ENCODE assay signal across 17 cellular contexts in the genomic region with DNA sequence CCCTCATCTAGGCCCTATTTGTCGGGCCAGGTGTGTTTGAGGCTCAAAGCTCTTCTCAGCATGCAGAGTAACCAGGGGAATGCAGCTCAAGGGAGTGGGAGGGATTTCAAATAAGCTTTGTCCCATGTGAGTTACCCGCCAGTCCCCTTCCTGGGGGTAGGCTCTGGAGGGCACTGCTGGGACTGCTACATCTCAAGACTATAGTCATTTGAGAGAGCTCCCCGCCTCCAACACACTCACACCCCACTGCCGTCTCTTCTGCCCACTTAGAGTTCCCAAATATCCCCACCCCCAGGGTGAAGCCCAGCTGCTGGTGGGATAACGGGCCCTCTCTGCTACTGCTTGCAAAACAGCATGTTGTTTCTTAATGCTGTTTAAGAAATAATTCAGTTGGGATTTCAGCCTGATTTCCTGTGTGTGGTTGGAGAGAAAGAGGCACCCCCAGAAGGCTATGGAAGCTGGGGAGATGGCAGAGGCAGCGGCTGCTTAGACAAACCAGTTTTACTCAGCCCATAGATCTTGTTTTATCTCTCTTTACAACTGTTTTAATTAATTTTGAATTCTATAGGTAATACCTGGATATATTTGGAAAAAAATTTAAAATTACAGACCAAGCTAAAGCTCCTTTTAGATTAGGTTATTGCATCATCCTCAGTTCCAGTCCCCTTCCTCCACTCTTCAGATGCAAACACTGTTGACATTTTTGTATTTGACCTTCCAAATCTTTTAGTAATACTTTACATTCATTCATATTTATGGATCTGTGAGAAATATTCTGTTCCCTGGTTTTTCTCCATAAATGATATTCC. TPM values are rescaled to one million over a fixed set of nuclear protein-coding genes. Genes with fewer than 3 reads are reported as not detected.
DNase-seq lines count a peak whose midpoint lies in the region; ATAC-seq and TF ChIP-seq lines count a peak whose summit lies in the region.
"Had no signal": no experiment of that assay in that cellular context is flagged by ENCODE, and none has a peak within 500 bp of the region (broad histone marks: within the 10 kb centered on the region; RNA-seq: fewer than 3 reads in every experiment).

No MANE protein-coding gene starts in this region.

- no peak overlapping the region for H3K4me3 ChIP-seq in H7 (ENCODE audit: insufficient read depth, low read depth, low read length)

- H3K4me3 Mint-ChIP-seq in central memory CD8-positive, alpha-beta T cell = no peak overlapping the region
- no peak overlapping the region for H3K4me3 Mint-ChIP-seq in osteocyte (ENCODE audit: unreplicated experiment)
- H3K4me3 Mint-ChIP-seq in naive thymus-derived CD8-positive, alpha-beta T cell = no peak overlapping the region
- H3K4me3 Mint-ChIP-seq in activated CD4-positive, alpha-beta T cell treated with anti-CD3 and anti-CD28 coated beads for 36 hours = no peak overlapping the region
- H3K4me3 Mint-ChIP-seq: activated CD4-positive, alpha-beta T cell treated with anti-CD3 and anti-CD28 coated beads, Interleukin-2, amount 10 ng/mL, durations not matched to agents 7 days and 5 days; activated naive CD8-positive, alpha-beta T cell treated with anti-CD3 and anti-CD28 coated beads, Interleukin-2, amount 50 U/mL, for 24 hours; stimulated activated naive CD8-positive, alpha-beta T cell treated with anti-CD3 and anti-CD28 coated beads, Interleukin-15, Interleukin-2, amounts not matched to agents 100 ng/mL and 50 ng/mL, for 24 hours; T-helper 17 cell had no signal

- H3K36me3 Mint-ChIP-seq in central memory CD8-positive, alpha-beta T cell (ENCODE audit: insufficient read depth) = no peaks in the 10 kb centered on the region
- no peaks in the 10 kb centered on the region for H3K36me3 Mint-ChIP-seq in osteocyte (ENCODE audit: unreplicated experiment)
- no peaks in the 10 kb centered on the region for H3K36me3 Mint-ChIP-seq in naive thymus-derived CD8-positive, alpha-beta T cell
- H3K36me3 Mint-ChIP-seq in activated CD4-positive, alpha-beta T cell treated with anti-CD3 and anti-CD28 coated beads for 36 hours (ENCODE audit: low read depth) = no peaks in the 10 kb centered on the region

- no peak for ATAC-seq in central memory CD8-positive, alpha-beta T cell (replicated peaks; ENCODE audit: extremely low read depth, poor library complexity, severe bottlenecking)
- no peak for ATAC-seq in naive thymus-derived CD8-positive, alpha-beta T cell
- ATAC-seq in activated CD4-positive, alpha-beta T cell treated with anti-CD3 and anti-CD28 coated beads for 36 hours = no peak
- ATAC-seq in GM21381 (IDR thresholded peaks at IDR 0.05; ENCODE audit: unreplicated experiment) (no peak), GM19395 (IDR thresholded peaks at IDR 0.05; ENCODE audit: unreplicated experiment) (no peak)
- ATAC-seq: activated naive CD8-positive, alpha-beta T cell treated with anti-CD3 and anti-CD28 coated beads, Interleukin-2, amount 50 U/mL, for 24 hours; T-helper 17 cell had no signal

- peak overlapping the region; percentile 41 for H3K27ac Mint-ChIP-seq in central memory CD8-positive, alpha-beta T cell (ENCODE audit: low read depth)
- H3K27ac Mint-ChIP-seq in osteocyte (ENCODE audit: unreplicated experiment) = no peak overlapping the region
- no peak overlapping the region for H3K27ac Mint-ChIP-seq in naive thymus-derived CD8-positive, alpha-beta T cell
- no peak overlapping the region for H3K27ac Mint-ChIP-seq in activated CD4-positive, alpha-beta T cell treated with anti-CD3 and anti-CD28 coated beads for 36 hours
- H3K27ac Mint-ChIP-seq: activated CD4-positive, alpha-beta T cell treated with anti-CD3 and anti-CD28 coated beads, Interleukin-2, amount 10 ng/mL, durations not matched to agents 7 days and 5 days; activated naive CD8-positive, alpha-beta T cell treated with anti-CD3 and anti-CD28 coated beads, Interleukin-2, amount 50 U/mL, for 24 hours; stimulated activated naive CD8-positive, alpha-beta T cell treated with anti-CD3 and anti-CD28 coated beads, Interleukin-15, Interleukin-2, amounts not matched to agents 100 ng/mL and 50 ng/mL, for 24 hours; T-helper 17 cell had no signal

- no peaks in the 10 kb centered on the region for H3K4me1 Mint-ChIP-seq in central memory CD8-positive, alpha-beta T cell
- H3K4me1 Mint-ChIP-seq in osteocyte (ENCODE audit: unreplicated experiment) = peaks cover 2% of the 10 kb centered on the region
- peaks cover 0 to 4% (median 3%) of the 10 kb centered on the region in 4 donors for H3K4me1 Mint-ChIP-seq in naive thymus-derived CD8-positive, alpha-beta T cell
- H3K4me1 Mint-ChIP-seq in activated CD4-positive, alpha-beta T cell treated with anti-CD3 and anti-CD28 coated beads for 36 hours = peaks cover under 1% of the 10 kb centered on the region

- CTCF ChIA-PET in activated CD4-positive, alpha-beta T cell treated with anti-CD3 and anti-CD28 coated beads for 36 hours (lab: Charles Lee) = interaction anchor here (0.6 to 2.2 kb wide), 3 partner anchors 19 to 204 kb away, joined by 4 to 6 read pairs (median 4); no protein-coding TSS in a partner anchor

- peaks cover 36% of the 10 kb centered on the region for H3K27me3 Mint-ChIP-seq in central memory CD8-positive, alpha-beta T cell
- peaks cover 1% of the 10 kb centered on the region for H3K27me3 Mint-ChIP-seq in osteocyte (ENCODE audit: unreplicated experiment)
- H3K27me3 Mint-ChIP-seq in naive thymus-derived CD8-positive, alpha-beta T cell = peaks cover 8 to 39% (median 15%) of the 10 kb centered on the region in 5 donors
- peaks cover 6% of the 10 kb centered on the region for H3K27me3 Mint-ChIP-seq in activated CD4-positive, alpha-beta T cell treated with anti-CD3 and anti-CD28 coated beads for 36 hours

- intact Hi-C loops in activated CD4-positive, alpha-beta T cell treated with anti-CD3 and anti-CD28 coated beads for 36 hours (cut with DNase I, micrococcal nuclease) = no loop called here

- no peak for TF ChIP-seq CTCF in osteocyte (IDR thresholded peaks at IDR 0.05)

- H3K27me3 ChIP-seq in H7 (ENCODE audit: control insufficient read depth, insufficient read depth, low read length) = peaks cover 3% of the 10 kb centered on the region; the same call in 1 of the 2 replicates

- POLR2A ChIA-PET in naive thymus-derived CD8-positive, alpha-beta T cell (lab: Charles Lee) = no interaction called here
- POLR2A ChIA-PET in activated CD4-positive, alpha-beta T cell treated with anti-CD3 and anti-CD28 coated beads for 36 hours (lab: Charles Lee) = no interaction called here

- H3K36me3 ChIP-seq in H7 (replicated peaks; ENCODE audit: control insufficient read depth, insufficient read depth, low read length) = no peaks in the 10 kb centered on the region

- no peaks in the 10 kb centered on the region for H3K9me3 Mint-ChIP-seq in central memory CD8-positive, alpha-beta T cell
- H3K9me3 Mint-ChIP-seq in osteocyte (ENCODE audit: unreplicated experiment) = no peaks in the 10 kb centered on the region
- H3K9me3 Mint-ChIP-seq in naive thymus-derived CD8-positive, alpha-beta T cell = peaks cover 0 to 2% (median 0%) of the 10 kb centered on the region in 9 donors
- H3K9me3 Mint-ChIP-seq in activated CD4-positive, alpha-beta T cell treated with anti-CD3 and anti-CD28 coated beads for 36 hours (ENCODE audit: low read depth) = no peaks in the 10 kb centered on the region
- H3K9me3 Mint-ChIP-seq: activated CD4-positive, alpha-beta T cell treated with anti-CD3 and anti-CD28 coated beads, Interleukin-2, amount 10 ng/mL, durations not matched to agents 7 days and 5 days; activated naive CD8-positive, alpha-beta T cell treated with anti-CD3 and anti-CD28 coated beads, Interleukin-2, amount 50 U/mL, for 24 hours; stimulated activated naive CD8-positive, alpha-beta T cell treated with anti-CD3 and anti-CD28 coated beads, Interleukin-15, Interleukin-2, amounts not matched to agents 100 ng/mL and 50 ng/mL, for 24 hours had no signal

- peak; percentile 80 for DNase-seq in H7
- DNase-seq in MV-4-11 (lab: John Stamatoyannopoulos, UW) = peak; percentile 99
- no peak for DNase-seq in central memory CD8-positive, alpha-beta T cell (ENCODE audit: low spot score in 2 of 2)
- peak; percentile 76 for DNase-seq in osteocyte (ENCODE audit: extremely low spot score, unreplicated experiment)
- no peak for DNase-seq in naive thymus-derived CD8-positive, alpha-beta T cell
- DNase-seq in activated CD4-positive, alpha-beta T cell treated with anti-CD3 and anti-CD28 coated beads for 36 hours = no peak
- DNase-seq: activated CD4-positive, alpha-beta T cell treated with anti-CD3 and anti-CD28 coated beads, Interleukin-2, amount 10 ng/mL, durations not matched to agents 7 days and 5 days; activated naive CD8-positive, alpha-beta T cell treated with anti-CD3 and anti-CD28 coated beads, Interleukin-2, amount 50 U/mL, for 24 hours; Karpas-422; NCI-H187; T-helper 17 cell had no signal

RNA-seq across cellular contexts. Expression of a gene that starts 4.1 kb away (rescaled TPM):
- not detected in 2 replicates for total RNA-seq in H7 (2014; rRNA removed; shearing (Covaris generic))
- not detected in 2 replicates for total RNA-seq in osteocyte
- not detected for total RNA-seq in naive thymus-derived CD8-positive, alpha-beta T cell
- not detected for polyA plus RNA-seq in naive thymus-derived CD8-positive, alpha-beta T cell
- under 1 TPM in 1 of 2 experiments, not detected in 1; 0.07 TPM for total RNA-seq in activated CD4-positive, alpha-beta T cell treated with anti-CD3 and anti-CD28 coated beads for 36 hours
- total RNA-seq: activated CD4-positive, alpha-beta T cell treated with anti-CD3 and anti-CD28 coated beads, Interleukin-2, amount 10 ng/mL, durations not matched to agents 7 days and 5 days; endothelial cell of umbilical vein had no signal
- polyA plus RNA-seq: BJ, endothelial cell of umbilical vein had no signal

RNA-seq across cellular contexts. Expression of a gene that starts 43.8 kb away (rescaled TPM):
- total RNA-seq in H7 (2014; rRNA removed; shearing (Covaris generic)) = 4.2 and 11.6 TPM in 2 replicates
- total RNA-seq in osteocyte = 0.05 TPM in 1 of 2 replicates, not detected in the other
- 10 to 100 TPM; 15.2 to 15.4 TPM for total RNA-seq in naive thymus-derived CD8-positive, alpha-beta T cell
- 1 to 10 TPM in 2 of 3 donors, under 1 TPM in 1; 0.43 to 1.9 (median 1.5) TPM for polyA plus RNA-seq in naive thymus-derived CD8-positive, alpha-beta T cell
- total RNA-seq in activated CD4-positive, alpha-beta T cell treated with anti-CD3 and anti-CD28 coated beads for 36 hours = 10 to 100 TPM; 11.8 to 12.4 TPM
- total RNA-seq: endothelial cell of umbilical vein had no signal
- polyA plus RNA-seq: endothelial cell of umbilical vein had no signal

RNA-seq across cellular contexts. Expression of a gene that starts 46.4 kb away (rescaled TPM):
- not detected in 2 replicates for total RNA-seq in H7 (2014; rRNA removed; shearing (Covaris generic))
- not detected in 2 replicates for total RNA-seq in osteocyte
- total RNA-seq in naive thymus-derived CD8-positive, alpha-beta T cell = not detected
- polyA plus RNA-seq in naive thymus-derived CD8-positive, alpha-beta T cell = not detected
- under 1 TPM in 1 of 2 experiments, not detected in 1; 0.14 TPM for total RNA-seq in activated CD4-positive, alpha-beta T cell treated with anti-CD3 and anti-CD28 coated beads for 36 hours
- total RNA-seq: activated CD4-positive, alpha-beta T cell treated with anti-CD3 and anti-CD28 coated beads, Interleukin-2, amount 10 ng/mL, durations not matched to agents 7 days and 5 days; endothelial cell of umbilical vein; RPMI7951 had no signal
- polyA plus RNA-seq: endothelial cell of umbilical vein had no signal

Comparison
In these comparisons a context has a peak if more than half of its experiments do, and no peak if none do; other contexts are left out.
1. DNase-seq: peak in H7 (single experiment), MV-4-11 (single experiment) and osteocyte (single experiment); none in central memory CD8-positive, alpha-beta T cell (0 of 2), naive thymus-derived CD8-positive, alpha-beta T cell (0 of 10) and activated CD4-positive, alpha-beta T cell treated with anti-CD3 and anti-CD28 coated beads for 36 hours (single experiment).